ENCODE assay signal across 1 cellular context in the genomic region with DNA sequence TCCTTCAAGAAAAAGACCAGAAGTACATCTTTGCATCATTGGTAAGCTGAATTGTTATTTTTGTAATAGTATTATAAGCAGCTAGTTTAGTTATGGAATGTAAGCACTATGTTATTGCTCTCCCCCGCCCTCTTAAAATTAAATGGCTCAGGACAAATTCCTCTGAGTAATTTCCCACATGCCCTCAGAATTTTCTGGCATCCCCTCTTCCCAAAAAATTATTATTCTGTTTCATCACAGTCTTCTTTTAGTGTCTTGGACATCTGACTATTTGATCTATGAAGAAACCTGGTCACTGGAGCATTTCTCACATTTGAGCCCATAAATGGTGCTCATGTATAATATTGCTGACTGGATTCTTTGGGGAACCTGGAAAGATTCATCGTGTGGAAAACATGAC.
TF ChIP-seq lines count a peak whose summit lies in the region.

No MANE protein-coding gene starts in this region.

TF ChIP-seq in GM23338, 12 proteins besides CTCF, POLR2A, EP300 and RAD21 (continued from another document):
- TF ChIP-seq, protein P1, sequence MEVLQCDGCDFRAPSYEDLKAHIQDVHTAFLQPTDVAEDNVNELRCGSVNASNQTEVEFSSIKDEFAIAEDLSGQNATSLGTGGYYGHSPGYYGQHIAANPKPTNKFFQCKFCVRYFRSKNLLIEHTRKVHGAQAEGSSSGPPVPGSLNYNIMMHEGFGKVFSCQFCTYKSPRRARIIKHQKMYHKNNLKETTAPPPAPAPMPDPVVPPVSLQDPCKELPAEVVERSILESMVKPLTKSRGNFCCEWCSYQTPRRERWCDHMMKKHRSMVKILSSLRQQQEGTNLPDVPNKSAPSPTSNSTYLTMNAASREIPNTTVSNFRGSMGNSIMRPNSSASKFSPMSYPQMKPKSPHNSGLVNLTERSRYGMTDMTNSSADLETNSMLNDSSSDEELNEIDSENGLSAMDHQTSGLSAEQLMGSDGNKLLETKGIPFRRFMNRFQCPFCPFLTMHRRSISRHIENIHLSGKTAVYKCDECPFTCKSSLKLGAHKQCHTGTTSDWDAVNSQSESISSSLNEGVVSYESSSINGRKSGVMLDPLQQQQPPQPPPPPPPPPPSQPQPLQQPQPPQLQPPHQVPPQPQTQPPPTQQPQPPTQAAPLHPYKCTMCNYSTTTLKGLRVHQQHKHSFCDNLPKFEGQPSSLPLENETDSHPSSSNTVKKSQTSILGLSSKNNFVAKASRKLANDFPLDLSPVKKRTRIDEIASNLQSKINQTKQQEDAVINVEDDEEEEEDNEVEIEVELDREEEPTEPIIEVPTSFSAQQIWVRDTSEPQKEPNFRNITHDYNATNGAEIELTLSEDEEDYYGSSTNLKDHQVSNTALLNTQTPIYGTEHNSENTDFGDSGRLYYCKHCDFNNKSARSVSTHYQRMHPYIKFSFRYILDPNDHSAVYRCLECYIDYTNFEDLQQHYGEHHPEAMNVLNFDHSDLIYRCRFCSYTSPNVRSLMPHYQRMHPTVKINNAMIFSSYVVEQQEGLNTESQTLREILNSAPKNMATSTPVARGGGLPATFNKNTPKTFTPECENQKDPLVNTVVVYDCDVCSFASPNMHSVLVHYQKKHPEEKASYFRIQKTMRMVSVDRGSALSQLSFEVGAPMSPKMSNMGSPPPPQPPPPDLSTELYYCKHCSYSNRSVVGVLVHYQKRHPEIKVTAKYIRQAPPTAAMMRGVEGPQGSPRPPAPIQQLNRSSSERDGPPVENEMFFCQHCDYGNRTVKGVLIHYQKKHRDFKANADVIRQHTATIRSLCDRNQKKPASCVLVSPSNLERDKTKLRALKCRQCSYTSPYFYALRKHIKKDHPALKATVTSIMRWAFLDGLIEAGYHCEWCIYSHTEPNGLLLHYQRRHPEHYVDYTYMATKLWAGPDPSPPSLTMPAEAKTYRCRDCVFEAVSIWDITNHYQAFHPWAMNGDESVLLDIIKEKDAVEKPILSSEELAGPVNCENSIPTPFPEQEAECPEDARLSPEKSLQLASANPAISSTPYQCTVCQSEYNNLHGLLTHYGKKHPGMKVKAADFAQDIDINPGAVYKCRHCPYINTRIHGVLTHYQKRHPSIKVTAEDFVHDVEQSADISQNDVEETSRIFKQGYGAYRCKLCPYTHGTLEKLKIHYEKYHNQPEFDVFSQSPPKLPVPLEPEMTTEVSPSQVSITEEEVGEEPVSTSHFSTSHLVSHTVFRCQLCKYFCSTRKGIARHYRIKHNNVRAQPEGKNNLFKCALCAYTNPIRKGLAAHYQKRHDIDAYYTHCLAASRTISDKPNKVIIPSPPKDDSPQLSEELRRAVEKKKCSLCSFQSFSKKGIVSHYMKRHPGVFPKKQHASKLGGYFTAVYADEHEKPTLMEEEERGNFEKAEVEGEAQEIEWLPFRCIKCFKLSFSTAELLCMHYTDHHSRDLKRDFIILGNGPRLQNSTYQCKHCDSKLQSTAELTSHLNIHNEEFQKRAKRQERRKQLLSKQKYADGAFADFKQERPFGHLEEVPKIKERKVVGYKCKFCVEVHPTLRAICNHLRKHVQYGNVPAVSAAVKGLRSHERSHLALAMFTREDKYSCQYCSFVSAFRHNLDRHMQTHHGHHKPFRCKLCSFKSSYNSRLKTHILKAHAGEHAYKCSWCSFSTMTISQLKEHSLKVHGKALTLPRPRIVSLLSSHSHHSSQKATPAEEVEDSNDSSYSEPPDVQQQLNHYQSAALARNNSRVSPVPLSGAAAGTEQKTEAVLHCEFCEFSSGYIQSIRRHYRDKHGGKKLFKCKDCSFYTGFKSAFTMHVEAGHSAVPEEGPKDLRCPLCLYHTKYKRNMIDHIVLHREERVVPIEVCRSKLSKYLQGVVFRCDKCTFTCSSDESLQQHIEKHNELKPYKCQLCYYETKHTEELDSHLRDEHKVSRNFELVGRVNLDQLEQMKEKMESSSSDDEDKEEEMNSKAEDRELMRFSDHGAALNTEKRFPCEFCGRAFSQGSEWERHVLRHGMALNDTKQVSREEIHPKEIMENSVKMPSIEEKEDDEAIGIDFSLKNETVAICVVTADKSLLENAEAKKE (CRISPR knock-in tag; IDR thresholded peaks at IDR 0.05) = no peak
- TF ChIP-seq EZH2 (IDR thresholded peaks at IDR 0.05; ENCODE audit: low read depth, unreplicated experiment) (no peak), NANOG (IDR thresholded peaks at IDR 0.05; ENCODE audit: borderline replicate concordance) (no peak)
